18 cellular contexts compared by ENCODE assay signal in genomic region chr9:82604947-82605656, GRCh38.
A peak's percentile ranks its signal among the peaks of the same experiment; 100 is the strongest.
DNase-seq lines count a peak whose midpoint lies in the region; TF ChIP-seq lines count a peak whose summit lies in the region.
"Had no signal": no experiment of that assay in that cellular context is flagged by ENCODE, and none has a peak within 500 bp of the region (broad histone marks: within the 10 kb centered on the region; RNA-seq: fewer than 3 reads in every experiment).

No MANE protein-coding gene starts in this region.

- no peak for TF ChIP-seq EP300 in suprapubic skin (IDR thresholded peaks at IDR 0.05)

- no peak overlapping the region for H3K27ac ChIP-seq in smooth muscle cell (ENCODE audit: low read depth)
- H3K27ac ChIP-seq in suprapubic skin, result no peak overlapping the region
- H3K27ac ChIP-seq: Peyer's patch had no signal

- H3K4me1 ChIP-seq in smooth muscle cell (ENCODE audit: low read depth) (peaks cover 12% of the 10 kb centered on the region), suprapubic skin (no peaks in the 10 kb centered on the region)
- H3K4me1 ChIP-seq: Peyer's patch had no signal

- peak overlapping the region; percentile 53 for H3K4me2 ChIP-seq in smooth muscle cell

- no peak overlapping the region for H3K9ac ChIP-seq in smooth muscle cell (ENCODE audit: low read depth)

- no peaks in the 10 kb centered on the region for H3K36me3 ChIP-seq in smooth muscle cell (ENCODE audit: low read depth)
- no peaks in the 10 kb centered on the region for H3K36me3 ChIP-seq in suprapubic skin
- H3K36me3 ChIP-seq: Peyer's patch had no signal

- no peak overlapping the region for H2AFZ ChIP-seq in smooth muscle cell (ENCODE audit: low read depth)

- H3K9me3 ChIP-seq in smooth muscle cell (replicated peaks; ENCODE audit: low read depth) (no peaks in the 10 kb centered on the region), suprapubic skin (no peaks in the 10 kb centered on the region)
- H3K9me3 ChIP-seq: Peyer's patch had no signal

- peaks cover 25% of the 10 kb centered on the region for H3K27me3 ChIP-seq in smooth muscle cell (ENCODE audit: low read depth)
- H3K27me3 ChIP-seq in suprapubic skin, result peaks cover 8% of the 10 kb centered on the region
- H3K27me3 ChIP-seq: Peyer's patch had no signal

- no peak for TF ChIP-seq CTCF in smooth muscle cell (IDR thresholded peaks at IDR 0.05; ENCODE audit: borderline replicate concordance, insufficient read depth, poor library complexity, severe bottlenecking)
- TF ChIP-seq CTCF in suprapubic skin (IDR thresholded peaks at IDR 0.05), result no peak

- 47% methylated on average over 3 of the region's 3 CpGs for WGBS in smooth muscle cell (ENCODE audit: low lambda C conversion rate)
- WGBS in suprapubic skin, result 73% methylated on average over 3 of the region's 3 CpGs

- no peaks in the 10 kb centered on the region for H3F3A ChIP-seq in smooth muscle cell (ENCODE audit: low read depth)

- no peak for TF ChIP-seq POLR2A in suprapubic skin (IDR thresholded peaks at IDR 0.05)

- no peaks in the 10 kb centered on the region for H4K20me1 ChIP-seq in smooth muscle cell (ENCODE audit: low read depth)

- DNase-seq in NCI-H2029 treated with DMSO at 0.1 percent for 48 hours (lab: John Stamatoyannopoulos, UW) (peak; percentile 36), NCI-H2029 (lab: John Stamatoyannopoulos, UW) (no peak), astrocyte of the hippocampus (ENCODE audit: low read depth, low spot score) (peak; percentile 47), left kidney (ENCODE audit: low read depth, low spot score) (peak; percentile 59), smooth muscle cell (lab: John Stamatoyannopoulos, UW; ENCODE audit: unreplicated experiment) (no peak), suprapubic skin (ENCODE audit: low spot score in 2 of 2) (no peak), retina (no peak), activated gamma-delta T cell (lab: John Stamatoyannopoulos, UW) (no peak)
- DNase-seq: activated CD4-positive, alpha-beta T cell treated with anti-CD3 and anti-CD28 coated beads for 1 hour; amniotic stem cell; CD8-positive, alpha-beta T cell; foreskin melanocyte; GF-D8; naive thymus-derived CD4-positive, alpha-beta T cell; NCI-H1105 treated with DMSO at 0.1 percent for 48 hours; NCI-H446 treated with DMSO at 0.1 percent for 48 hours; Peyer's patch; stimulated activated naive B cell treated with anti-CD40 and anti-IgM and Interleukin-4, amounts not matched to agents 10 μg/mL and 1 μg/mL and 100 μg/mL, for 72 hours had no signal

- H3K4me3 ChIP-seq in smooth muscle cell (no peak overlapping the region), suprapubic skin (no peak overlapping the region)
- H3K4me3 ChIP-seq: Peyer's patch had no signal

- no peaks in the 10 kb centered on the region for H3K79me2 ChIP-seq in smooth muscle cell (ENCODE audit: low read depth)

Comparison
In these comparisons a context has a peak if more than half of its experiments do, and no peak if none do; other contexts are left out.
1. DNase-seq: peak in NCI-H2029 treated with DMSO at 0.1 percent for 48 hours (single experiment), astrocyte of the hippocampus (single experiment) and left kidney (single experiment); none in NCI-H2029 (single experiment), smooth muscle cell (single experiment), suprapubic skin (0 of 2), retina (single experiment) and activated gamma-delta T cell (single experiment).